ENCODE assay signal across 1 cellular context in genomic region chr1:109347511-109347910, GRCh38.
TF ChIP-seq lines count a peak whose summit lies in the region.

No MANE protein-coding gene starts in this region.

TF ChIP-seq in HepG2, 621 proteins besides CTCF, POLR2A, EP300 and RAD21:
- TF ChIP-seq ZNF350 (CRISPR knock-in tag; IDR thresholded peaks at IDR 0.05; ENCODE audit: borderline replicate concordance, low read depth): no peak
- peak; percentile 52 for TF ChIP-seq RBM22 (optimal IDR thresholded peaks at IDR 0.05; ENCODE audit: low read length)
- no peak for TF ChIP-seq ZNF609 (CRISPR knock-in tag; IDR thresholded peaks at IDR 0.05; ENCODE audit: borderline replicate concordance)
TF ChIP-seq in HepG2: peak in this region for 1.
